Comparison of ENCODE assay signal across 21 cellular contexts in the genomic region with DNA sequence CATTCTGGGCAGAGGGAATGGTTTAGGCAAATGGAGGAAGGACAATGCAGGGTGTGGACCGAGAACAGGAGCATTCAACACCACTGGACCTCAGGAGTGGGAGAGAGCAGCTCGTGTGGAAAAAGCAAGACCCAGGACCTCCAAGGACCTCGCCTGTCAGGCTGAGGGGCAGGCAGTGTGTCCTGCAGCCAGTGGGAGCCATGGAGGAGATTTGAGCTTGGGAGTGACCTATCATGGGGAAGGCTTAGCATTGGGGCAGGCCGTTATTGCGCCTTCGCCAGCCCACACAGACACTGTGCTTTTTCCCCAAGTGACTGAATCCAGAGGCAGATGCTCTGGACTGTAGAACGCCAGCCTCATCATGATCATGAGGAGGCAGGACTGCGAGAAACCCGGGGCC. TPM values are rescaled to one million over a fixed set of nuclear protein-coding genes. Genes with fewer than 3 reads are reported as not detected.
DNase-seq lines count a peak whose midpoint lies in the region; ATAC-seq, FAIRE-seq and TF ChIP-seq lines count a peak whose summit lies in the region.
"Had no signal": no experiment of that assay in that cellular context is flagged by ENCODE, and none has a peak within 500 bp of the region (broad histone marks: within the 10 kb centered on the region; RNA-seq: fewer than 3 reads in every experiment).

No MANE protein-coding gene starts in this region.

- TF ChIP-seq POLR2A in A549 (IDR thresholded peaks at IDR 0.05; ENCODE audit: low read length): no peak

- H3K27me3 ChIP-seq in mucosa of stomach (ENCODE audit: control insufficient read depth, insufficient read depth, low read length): peaks cover 5% of the 10 kb centered on the region
- H3K27me3 ChIP-seq: BLaER1 treated with 17β-estradiol and CSF1 and Interleukin-3, amounts not matched to agents 10 nM and 100 nM had no signal

- H3K9me3 Mint-ChIP-seq in activated T-helper 17 cell treated with anti-CD3 and anti-CD28 coated beads, Interleukin-2, amount 50 U/mL, for 72 hours: no peaks in the 10 kb centered on the region

- no peak overlapping the region for H3K4me3 Mint-ChIP-seq in activated T-helper 17 cell treated with anti-CD3 and anti-CD28 coated beads, Interleukin-2, amount 50 U/mL, for 72 hours

- H3K9ac ChIP-seq in mucosa of stomach (ENCODE audit: low read length): peak overlapping the region; percentile 28
- H3K9ac ChIP-seq: BLaER1 treated with 17β-estradiol and CSF1 and Interleukin-3, amounts not matched to agents 10 nM and 100 nM had no signal

- no peak for TF ChIP-seq CTCF in A549 (IDR thresholded peaks at IDR 0.05)
- TF ChIP-seq CTCF in HEK293 (tag by site-specific recombination; IDR thresholded peaks at IDR 0.05): no peak

- no peak for ATAC-seq in A549
- ATAC-seq in activated T-helper 17 cell treated with anti-CD3 and anti-CD28 coated beads, Interleukin-2, amount 50 U/mL, for 72 hours (replicated peaks): no peak
- no peak for ATAC-seq in SK-N-SH treated with all-trans-retinoic acid at 6 μM for 48 hours
- ATAC-seq in GM18519 (IDR thresholded peaks at IDR 0.05; ENCODE audit: low FRiP score, unreplicated experiment): no peak
- ATAC-seq: HepG2 had no signal

- FAIRE-seq in A549 (lab: Jason Lieb, UNC): no peak
- FAIRE-seq: A204.1, GM12892, HepG2 had no signal

- H3K4me2 ChIP-seq in A549: no peak overlapping the region

- H3K4me1 ChIP-seq in A549 (peaks cover 30% of the 10 kb centered on the region; the same call in 2 of the 3 replicates), HEK293 (ENCODE audit: control insufficient read depth, insufficient read depth, low read length) (no peaks in the 10 kb centered on the region), mucosa of stomach (ENCODE audit: control insufficient read depth, insufficient read depth, low read length) (peaks cover 50% of the 10 kb centered on the region)

- no peaks in the 10 kb centered on the region for H3K9me3 ChIP-seq in A549
- no peaks in the 10 kb centered on the region for H3K9me3 ChIP-seq in HEK293 (ENCODE audit: control insufficient read depth, insufficient read depth, low read depth, low read length)
- no peaks in the 10 kb centered on the region for H3K9me3 ChIP-seq in mucosa of stomach (ENCODE audit: control insufficient read depth, low read length)
- H3K9me3 ChIP-seq: BLaER1 treated with 17β-estradiol and CSF1 and Interleukin-3, amounts not matched to agents 10 nM and 100 nM had no signal

- POLR2A ChIA-PET in A549 (lab: Yijun Ruan, JAX): no interaction called here
- POLR2A ChIA-PET in HEK293 (lab: Yijun Ruan, JAX): no interaction called here

- H3K36me3 ChIP-seq in HEK293 (ENCODE audit: control insufficient read depth in 2 of 2, insufficient read depth in 1 of 2, low read length in 2 of 2) (no peaks in the 10 kb centered on the region; a peak in 1 of 3 replicates), mucosa of stomach (ENCODE audit: control insufficient read depth, insufficient read depth, low read length) (no peaks in the 10 kb centered on the region)
- H3K36me3 ChIP-seq: BLaER1 treated with 17β-estradiol and CSF1 and Interleukin-3, amounts not matched to agents 10 nM and 100 nM had no signal

- H3K27ac ChIP-seq in A549: peak overlapping the region; percentile 51 to 52; a peak in 4 of 6 replicates
- no peak overlapping the region for H3K27ac ChIP-seq in HEK293 (ENCODE audit: extremely low read depth, low read depth, low read length)
- H3K27ac ChIP-seq: BLaER1 treated with 17β-estradiol and CSF1 and Interleukin-3, amounts not matched to agents 10 nM and 100 nM had no signal

- H3K27ac Mint-ChIP-seq in activated T-helper 17 cell treated with anti-CD3 and anti-CD28 coated beads, Interleukin-2, amount 50 U/mL, for 72 hours: peak overlapping the region; percentile 68

- 65% methylated on average over 9 of the region's 9 CpGs for WGBS in A549 (ENCODE audit: missing lambda C conversion rate)

- peaks cover 16% of the 10 kb centered on the region for H3K4me1 Mint-ChIP-seq in activated T-helper 17 cell treated with anti-CD3 and anti-CD28 coated beads, Interleukin-2, amount 50 U/mL, for 72 hours

- no peak for DNase-seq in A549 (ENCODE audit: low read depth in 1 of 2, low spot score in 1 of 2)
- DNase-seq in effector CD8-positive, alpha-beta T cell (lab: John Stamatoyannopoulos, UW): no peak
- no peak for DNase-seq in activated naive CD4-positive, alpha-beta T cell treated with anti-CD3 and anti-CD28 coated beads, Interleukin-2, amount 50 U/mL, for 16 hours
- DNase-seq: COR-L47, DMS153, GOT3, Karpas-422, MM.1S, NCI-H1092 treated with DMSO at 0.1 percent for 48 hours, NCI-H510A treated with DMSO at 0.1 percent for 48 hours, NCI-H82, SIG-M5 had no signal

- TF ChIP-seq EP300 in A549 (IDR thresholded peaks at IDR 0.05): no peak

- no peak for TF ChIP-seq RAD21 in A549 (conservative IDR thresholded peaks at IDR 0.05 in 1 of 2, IDR thresholded peaks at IDR 0.05 in 1 of 2)

- CTCF ChIA-PET in A549 (lab: Yijun Ruan, JAX) (interaction anchor here (1.0 to 4.3 kb wide), 5 partner anchors 9 to 104 kb away, joined by 3 to 18 read pairs (median 4); a partner anchor contains a TSS), HEK293 (lab: Yijun Ruan, JAX) (interaction anchor here (0.8 kb wide), 1 partner anchor 21 kb away, joined by 3 read pairs; no protein-coding TSS in a partner anchor)

- no peaks in the 10 kb centered on the region for H3K36me3 Mint-ChIP-seq in activated T-helper 17 cell treated with anti-CD3 and anti-CD28 coated beads, Interleukin-2, amount 50 U/mL, for 72 hours (ENCODE audit: low read depth)

- no peaks in the 10 kb centered on the region for H3K27me3 Mint-ChIP-seq in activated T-helper 17 cell treated with anti-CD3 and anti-CD28 coated beads, Interleukin-2, amount 50 U/mL, for 72 hours

- H3K4me3 ChIP-seq in A549 (no peak overlapping the region), HEK293 (ENCODE audit: low read depth, low read length) (no peak overlapping the region), mucosa of stomach (ENCODE audit: low read length) (no peak overlapping the region)
- H3K4me3 ChIP-seq: BLaER1 treated with 17β-estradiol and CSF1 and Interleukin-3, amounts not matched to agents 10 nM and 100 nM had no signal

TF ChIP-seq in A549, 52 proteins besides CTCF, POLR2A, EP300 and RAD21:
- no peak for TF ChIP-seq RNF2 (IDR thresholded peaks at IDR 0.05; ENCODE audit: borderline replicate concordance, low read depth)

TF ChIP-seq in HEK293, 187 proteins besides CTCF, POLR2A, EP300 and RAD21:
- TF ChIP-seq ZNF16 (tag by site-specific recombination; IDR thresholded peaks at IDR 0.05; ENCODE audit: low read depth): peak; percentile 80
- TF ChIP-seq, protein P1, sequence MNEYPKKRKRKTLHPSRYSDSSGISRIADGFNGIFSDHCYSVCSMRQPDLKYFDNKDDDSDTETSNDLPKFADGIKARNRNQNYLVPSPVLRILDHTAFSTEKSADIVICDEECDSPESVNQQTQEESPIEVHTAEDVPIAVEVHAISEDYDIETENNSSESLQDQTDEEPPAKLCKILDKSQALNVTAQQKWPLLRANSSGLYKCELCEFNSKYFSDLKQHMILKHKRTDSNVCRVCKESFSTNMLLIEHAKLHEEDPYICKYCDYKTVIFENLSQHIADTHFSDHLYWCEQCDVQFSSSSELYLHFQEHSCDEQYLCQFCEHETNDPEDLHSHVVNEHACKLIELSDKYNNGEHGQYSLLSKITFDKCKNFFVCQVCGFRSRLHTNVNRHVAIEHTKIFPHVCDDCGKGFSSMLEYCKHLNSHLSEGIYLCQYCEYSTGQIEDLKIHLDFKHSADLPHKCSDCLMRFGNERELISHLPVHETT (tag by site-specific recombination; IDR thresholded peaks at IDR 0.05): no peak
TF ChIP-seq in HEK293: peak in this region for 1.

TF ChIP-seq in SK-N-SH treated with all-trans-retinoic acid at 6 μM for 48 hours, 23 proteins besides CTCF, POLR2A, EP300 and RAD21 (continues in another document):
- TF ChIP-seq PPARA (CRISPR knock-in tag; IDR thresholded peaks at IDR 0.05; ENCODE audit: borderline replicate concordance): no peak
- TF ChIP-seq ARNTL (CRISPR knock-in tag; IDR thresholded peaks at IDR 0.05; ENCODE audit: borderline replicate concordance, low read depth): no peak
- no peak for TF ChIP-seq TOX (CRISPR knock-in tag; IDR thresholded peaks at IDR 0.05; ENCODE audit: borderline replicate concordance)
- TF ChIP-seq ZFP3 (CRISPR knock-in tag; IDR thresholded peaks at IDR 0.05): no peak
- TF ChIP-seq RARB (CRISPR knock-in tag; IDR thresholded peaks at IDR 0.05): no peak
- TF ChIP-seq GLIS3 (CRISPR knock-in tag; IDR thresholded peaks at IDR 0.05): no peak
- TF ChIP-seq TCF4 (CRISPR knock-in tag; IDR thresholded peaks at IDR 0.05; ENCODE audit: borderline replicate concordance): no peak
- TF ChIP-seq SNAI2 (CRISPR knock-in tag; IDR thresholded peaks at IDR 0.05): no peak
- no peak for TF ChIP-seq CSDC2 (CRISPR knock-in tag; IDR thresholded peaks at IDR 0.05)
- TF ChIP-seq ZC3H10 (CRISPR knock-in tag; IDR thresholded peaks at IDR 0.05): no peak
- no peak for TF ChIP-seq OSR1 (CRISPR knock-in tag; IDR thresholded peaks at IDR 0.05)

RNA-seq across cellular contexts. Expression of a gene that starts 3.2 kb away (rescaled TPM):
- 0.08 and 0.09 TPM in 2 replicates for polyA plus RNA-seq in A549 (2011; rRNA removed)
- polyA plus RNA-seq in A549 (2012; cell fraction: cytosol; rRNA removed): 0.01 TPM in 1 of 2 replicates, not detected in the other
- polyA plus RNA-seq in A549 (2012; cell fraction: nucleus; rRNA removed): 0.10 and 0.38 TPM in 2 replicates
- polyA plus RNA-seq in A549 (2017; fragmentation: RNase III; extraction: RNeasy Plus Mini Kit Qiagen cat#74134 plus additional on column Dnase treatment): not detected in 3 replicates
- polyA minus RNA-seq in A549 (2011; rRNA and poly(A)+ RNA removed): 0.10 and 0.12 TPM in 2 replicates
- under 1 TPM; 0.50 to 0.69 TPM for total RNA-seq in activated T-helper 17 cell treated with anti-CD3 and anti-CD28 coated beads, Interleukin-2, amount 50 U/mL, for 72 hours

RNA-seq across cellular contexts. Expression of a gene that starts 15.1 kb away (rescaled TPM):
- 9.2 and 9.9 TPM in 2 replicates for polyA plus RNA-seq in A549 (2011; rRNA removed)
- 26.5 and 39.3 TPM in 2 replicates for polyA plus RNA-seq in A549 (2012; cell fraction: cytosol; rRNA removed)
- polyA plus RNA-seq in A549 (2012; cell fraction: nucleus; rRNA removed): 125 and 153 TPM in 2 replicates
- polyA plus RNA-seq in A549 (2017; fragmentation: RNase III; extraction: RNeasy Plus Mini Kit Qiagen cat#74134 plus additional on column Dnase treatment): 30.4 to 35.8 TPM (median 32.7 TPM) in 3 replicates
- 6.4 and 10.0 TPM in 2 replicates for polyA minus RNA-seq in A549 (2011; rRNA and poly(A)+ RNA removed)
- 10 to 100 TPM; 85.3 to 88.1 TPM for total RNA-seq in activated T-helper 17 cell treated with anti-CD3 and anti-CD28 coated beads, Interleukin-2, amount 50 U/mL, for 72 hours

RNA-seq across cellular contexts. Expression of a gene that starts 57.6 kb away (rescaled TPM):
- polyA plus RNA-seq in A549 (2011; rRNA removed) (3.1 and 4.2 TPM in 2 replicates), A549 (2017; fragmentation: RNase III; extraction: RNeasy Plus Mini Kit Qiagen cat#74134 plus additional on column Dnase treatment) (6.1 to 6.7 TPM (median 6.4 TPM) in 3 replicates)
- 3.4 and 5.1 TPM in 2 replicates for polyA plus RNA-seq in A549 (2012; cell fraction: cytosol; rRNA removed)
- 4.0 and 5.0 TPM in 2 replicates for polyA plus RNA-seq in A549 (2012; cell fraction: nucleus; rRNA removed)
- 3.8 and 4.1 TPM in 2 replicates for polyA minus RNA-seq in A549 (2011; rRNA and poly(A)+ RNA removed)
- 1 to 10 TPM; 4.8 to 8.9 TPM for total RNA-seq in activated T-helper 17 cell treated with anti-CD3 and anti-CD28 coated beads, Interleukin-2, amount 50 U/mL, for 72 hours
